Comparison of ENCODE assay signal across 14 cellular contexts in the genomic region with DNA sequence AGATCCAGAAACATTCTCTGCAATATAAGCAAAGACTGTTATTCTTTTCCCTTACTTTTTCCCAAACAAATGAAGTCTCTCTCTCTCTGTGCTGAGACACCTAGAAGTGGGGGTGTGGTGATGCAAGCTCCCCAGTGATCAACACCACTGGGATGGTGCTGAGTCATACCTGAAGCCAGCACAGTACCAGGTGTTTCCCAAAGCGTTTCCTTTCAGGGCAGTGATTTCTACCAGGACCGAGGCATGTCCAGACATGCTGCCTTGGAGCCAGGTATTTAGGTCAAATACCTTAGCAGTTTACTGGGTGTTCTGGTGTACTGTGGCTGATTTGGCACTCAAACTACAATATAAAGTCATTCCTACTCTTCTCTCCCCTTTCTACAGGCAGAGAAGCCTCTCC.
A peak's percentile ranks its signal among the peaks of the same experiment; 100 is the strongest.
DNase-seq lines count a peak whose midpoint lies in the region; ATAC-seq and TF ChIP-seq lines count a peak whose summit lies in the region.
"Had no signal": no experiment of that assay in that cellular context is flagged by ENCODE, and none has a peak within 500 bp of the region (broad histone marks: within the 10 kb centered on the region; RNA-seq: fewer than 3 reads in every experiment).

No MANE protein-coding gene starts in this region.

- no peaks in the 10 kb centered on the region for H3K79me1 ChIP-seq in neuronal stem cell (ENCODE audit: low read depth, low read length)

- no peak overlapping the region for H2AFZ ChIP-seq in MM.1S (ENCODE audit: low read length)
- H2AFZ ChIP-seq in neuronal stem cell (ENCODE audit: low read length) = peak overlapping the region; percentile 45
- H2AFZ ChIP-seq: parathyroid adenoma had no signal

- H3K4ac ChIP-seq in neuronal stem cell (ENCODE audit: low read length) = no peak overlapping the region

- H2BK15ac ChIP-seq in neuronal stem cell (ENCODE audit: low read length) = no peak overlapping the region

- no peaks in the 10 kb centered on the region for H3K4me1 Mint-ChIP-seq in activated CD4-positive, alpha-beta T cell treated with anti-CD3 and anti-CD28 coated beads for 36 hours

- WGBS in neuronal stem cell (ENCODE audit: extremely low coverage in 2 of 2, insufficient read length in 2 of 2, insufficient replicate concordance in 1 of 2), 2 donors = no CpG with 5 or more reads among the region's 2 CpGs

- H4K8ac ChIP-seq in neuronal stem cell (ENCODE audit: low read depth, low read length) = no peak overlapping the region

- no peak overlapping the region for H3K14ac ChIP-seq in neuronal stem cell (ENCODE audit: low read length)

- H3K4me3 ChIP-seq in MM.1S (ENCODE audit: low read length) = no peak overlapping the region
- H3K4me3 ChIP-seq in neuronal stem cell (ENCODE audit: low read length in 2 of 2) = no peak overlapping the region

- H3K4me2 ChIP-seq in MM.1S (ENCODE audit: low read depth, low read length) = no peak overlapping the region
- no peak overlapping the region for H3K4me2 ChIP-seq in neuronal stem cell (ENCODE audit: insufficient read depth, low read length, poor library complexity, severe bottlenecking)

- POLR2A ChIA-PET in activated CD4-positive, alpha-beta T cell treated with anti-CD3 and anti-CD28 coated beads for 36 hours (lab: Charles Lee) = no interaction called here

- H4K91ac ChIP-seq in neuronal stem cell (ENCODE audit: low read depth, low read length, poor library complexity) = no peak overlapping the region

- no peaks in the 10 kb centered on the region for H3F3A ChIP-seq in MM.1S (ENCODE audit: insufficient read depth, low read length)

- H3K18ac ChIP-seq in neuronal stem cell (ENCODE audit: low read length) = no peak overlapping the region

- DNase-seq in MM.1S (peak; percentile 58), neuronal stem cell (ENCODE audit: low spot score) (no peak), NCI-H1436 (lab: John Stamatoyannopoulos, UW) (no peak)
- DNase-seq in activated naive CD4-positive, alpha-beta T cell treated with anti-CD3 and anti-CD28 coated beads, Interleukin-2, amount 50 U/mL, for 72 hours (ENCODE audit: low spot score in 2 of 2) = no peak
- DNase-seq in activated CD4-positive, alpha-beta T cell treated with anti-CD3 and anti-CD28 coated beads for 36 hours = no peak
- DNase-seq: activated CD4-positive, alpha-beta T cell treated with anti-CD3 and anti-CD28 coated beads for 1 hour; DMS153; effector memory CD8-positive, alpha-beta T cell; kidney had no signal

- H2AK5ac ChIP-seq in neuronal stem cell (ENCODE audit: low read depth, low read length) = no peak overlapping the region

- CTCF ChIA-PET in activated CD4-positive, alpha-beta T cell treated with anti-CD3 and anti-CD28 coated beads for 36 hours (lab: Charles Lee) = no interaction called here

- H3K9ac ChIP-seq in MM.1S (ENCODE audit: low read length) (no peak overlapping the region), neuronal stem cell (ENCODE audit: low read depth, low read length, poor library complexity) (no peak overlapping the region)
- H3K9ac ChIP-seq: parathyroid adenoma had no signal

- H3K9me3 ChIP-seq in MM.1S (replicated peaks; ENCODE audit: insufficient read depth, low read length) (no peaks in the 10 kb centered on the region), neuronal stem cell (replicated peaks in 1 of 2; ENCODE audit: control insufficient read depth in 2 of 2, insufficient read depth in 1 of 2, low read depth in 1 of 2, low read length in 2 of 2) (no peaks in the 10 kb centered on the region)

- H3K23ac ChIP-seq in neuronal stem cell (ENCODE audit: low read depth, low read length, poor library complexity) = no peak overlapping the region

- no peak overlapping the region for H2BK12ac ChIP-seq in neuronal stem cell (ENCODE audit: low read length)

- H3K27me3 Mint-ChIP-seq in activated CD4-positive, alpha-beta T cell treated with anti-CD3 and anti-CD28 coated beads for 36 hours = no peaks in the 10 kb centered on the region
- H3K27me3 Mint-ChIP-seq: activated naive CD8-positive, alpha-beta T cell; effector memory CD8-positive, alpha-beta T cell had no signal

- H3K27ac ChIP-seq in MM.1S (ENCODE audit: low read length) = no peak overlapping the region
- H3K27ac ChIP-seq in neuronal stem cell (replicated peaks; ENCODE audit: low read length) = no peak overlapping the region
- H3K27ac ChIP-seq: parathyroid adenoma had no signal

- H2BK5ac ChIP-seq in neuronal stem cell (ENCODE audit: low read length) = no peak overlapping the region

- H3K9me3 Mint-ChIP-seq in activated naive CD4-positive, alpha-beta T cell treated with anti-CD3 and anti-CD28 coated beads, Interleukin-2, amount 50 U/mL, for 72 hours = peaks cover 5 to 13% of the 10 kb centered on the region in 2 donors
- H3K9me3 Mint-ChIP-seq in activated CD4-positive, alpha-beta T cell treated with anti-CD3 and anti-CD28 coated beads for 36 hours (ENCODE audit: low read depth) = peaks cover 2% of the 10 kb centered on the region
- H3K9me3 Mint-ChIP-seq: effector memory CD8-positive, alpha-beta T cell had no signal

- no peak overlapping the region for H2BK120ac ChIP-seq in neuronal stem cell (ENCODE audit: low read depth, low read length)

- H3K36me3 ChIP-seq in MM.1S (replicated peaks; ENCODE audit: insufficient read depth, low read length) = no peaks in the 10 kb centered on the region
- H3K36me3 ChIP-seq in neuronal stem cell (replicated peaks in 1 of 2; ENCODE audit: control insufficient read depth in 2 of 2, insufficient read depth in 2 of 2, low read length in 2 of 2) = no peaks in the 10 kb centered on the region

- no peaks in the 10 kb centered on the region for H3K9me2 ChIP-seq in MM.1S (replicated peaks; ENCODE audit: insufficient read depth, low read length)

- intact Hi-C loops in activated CD4-positive, alpha-beta T cell treated with anti-CD3 and anti-CD28 coated beads for 36 hours (cut with DNase I, micrococcal nuclease) = no loop called here

- no peaks in the 10 kb centered on the region for H3K27me3 ChIP-seq in MM.1S (replicated peaks; ENCODE audit: insufficient read depth, low read length)
- no peaks in the 10 kb centered on the region for H3K27me3 ChIP-seq in neuronal stem cell (ENCODE audit: control insufficient read depth in 3 of 3, insufficient read depth in 3 of 3, low read depth in 1 of 3, low read length in 3 of 3)

- H3K36me3 Mint-ChIP-seq in activated naive CD4-positive, alpha-beta T cell treated with anti-CD3 and anti-CD28 coated beads, Interleukin-2, amount 50 U/mL, for 72 hours = no peaks in the 10 kb centered on the region
- no peaks in the 10 kb centered on the region for H3K36me3 Mint-ChIP-seq in activated CD4-positive, alpha-beta T cell treated with anti-CD3 and anti-CD28 coated beads for 36 hours (ENCODE audit: low read depth)
- H3K36me3 Mint-ChIP-seq: activated naive CD8-positive, alpha-beta T cell had no signal

- no peak for TF ChIP-seq CTCF in MM.1S (IDR thresholded peaks at IDR 0.05; ENCODE audit: low read length)

- ATAC-seq in GM18907 (IDR thresholded peaks at IDR 0.05; ENCODE audit: unreplicated experiment) (peak; percentile 93), HG02642 (IDR thresholded peaks at IDR 0.05; ENCODE audit: poor library complexity, unreplicated experiment) (peak; percentile 93), GM21367 (IDR thresholded peaks at IDR 0.05; ENCODE audit: unreplicated experiment) (no peak)
- no peak for ATAC-seq in activated naive CD4-positive, alpha-beta T cell treated with anti-CD3 and anti-CD28 coated beads, Interleukin-2, amount 50 U/mL, for 72 hours
- no peak for ATAC-seq in activated CD4-positive, alpha-beta T cell treated with anti-CD3 and anti-CD28 coated beads for 36 hours
- ATAC-seq: effector memory CD8-positive, alpha-beta T cell had no signal

- H3K79me2 ChIP-seq in MM.1S (ENCODE audit: low read length) = no peaks in the 10 kb centered on the region
- H3K79me2 ChIP-seq: parathyroid adenoma had no signal

- H3K27ac Mint-ChIP-seq in activated naive CD4-positive, alpha-beta T cell treated with anti-CD3 and anti-CD28 coated beads, Interleukin-2, amount 50 U/mL, for 72 hours = no peak overlapping the region
- H3K27ac Mint-ChIP-seq in activated CD4-positive, alpha-beta T cell treated with anti-CD3 and anti-CD28 coated beads for 36 hours = no peak overlapping the region
- H3K27ac Mint-ChIP-seq: activated naive CD8-positive, alpha-beta T cell; effector memory CD8-positive, alpha-beta T cell had no signal

- no peak overlapping the region for H3K4me3 Mint-ChIP-seq in activated CD4-positive, alpha-beta T cell treated with anti-CD3 and anti-CD28 coated beads for 36 hours
- H3K4me3 Mint-ChIP-seq: activated naive CD8-positive, alpha-beta T cell; effector memory CD8-positive, alpha-beta T cell had no signal

- H3K4me1 ChIP-seq in MM.1S (ENCODE audit: low read length) (no peaks in the 10 kb centered on the region), neuronal stem cell (ENCODE audit: control insufficient read depth in 2 of 2, insufficient read depth in 1 of 2, low read depth in 1 of 2, low read length in 2 of 2) (no peaks in the 10 kb centered on the region)
- H3K4me1 ChIP-seq: parathyroid adenoma had no signal

- no peaks in the 10 kb centered on the region for H4K20me1 ChIP-seq in MM.1S (ENCODE audit: insufficient read depth, low read length)

Comparison
In these comparisons a context has a peak if more than half of its experiments do, and no peak if none do; other contexts are left out.
1. ATAC-seq: peak in GM18907 (single experiment) and HG02642 (single experiment); none in activated naive CD4-positive, alpha-beta T cell treated with anti-CD3 and anti-CD28 coated beads, Interleukin-2, amount 50 U/mL, for 72 hours (0 of 2), activated CD4-positive, alpha-beta T cell treated with anti-CD3 and anti-CD28 coated beads for 36 hours (single experiment) and GM21367 (single experiment).